ENCODE assay signal across 9 cellular contexts in the genomic region with DNA sequence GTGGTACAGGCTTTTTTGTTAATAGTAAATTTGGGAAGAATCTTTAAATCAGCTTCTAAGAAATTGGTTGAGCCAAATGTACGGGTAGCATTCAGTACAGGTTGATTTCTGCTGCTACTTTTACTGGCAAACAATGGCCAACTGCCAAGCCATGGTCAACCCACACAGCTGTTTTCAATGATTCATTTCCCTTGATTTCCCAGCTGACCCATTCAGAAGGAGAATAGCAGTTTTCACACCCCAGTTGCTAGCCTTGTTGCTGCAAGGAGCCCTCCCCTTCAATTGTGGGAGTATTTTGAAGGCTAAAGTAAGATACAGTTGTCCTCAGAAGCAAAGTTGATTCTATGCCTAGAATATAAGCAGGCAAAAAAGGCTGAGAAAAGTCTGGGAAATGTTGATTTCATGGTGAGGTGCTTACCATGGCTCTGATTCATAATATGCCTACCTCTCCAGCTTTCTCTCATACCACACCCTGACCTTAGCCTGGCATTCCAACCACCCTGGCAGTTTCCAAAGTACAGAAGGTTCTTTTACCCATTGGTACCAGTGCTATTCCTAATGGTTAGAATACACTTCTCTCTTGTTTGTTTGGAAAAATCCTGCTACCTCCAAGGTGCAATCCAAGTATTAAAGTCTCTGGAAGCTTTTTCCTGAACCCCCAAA.
A peak's percentile ranks its signal among the peaks of the same experiment; 100 is the strongest.
DNase-seq lines count a peak whose midpoint lies in the region; ATAC-seq and TF ChIP-seq lines count a peak whose summit lies in the region.
"Had no signal": no experiment of that assay in that cellular context is flagged by ENCODE, and none has a peak within 500 bp of the region (broad histone marks: within the 10 kb centered on the region; RNA-seq: fewer than 3 reads in every experiment).

No MANE protein-coding gene starts in this region.

- peaks cover 7 to 12% of the 10 kb centered on the region in 2 donors for H3K4me1 ChIP-seq in breast epithelium
- H3K4me1 ChIP-seq in lower lobe of right lung, result peaks cover 33% of the 10 kb centered on the region
- peaks cover 0 to 7% of the 10 kb centered on the region in 2 donors for H3K4me1 ChIP-seq in aorta (ENCODE audit: control insufficient read depth in 1 of 2, insufficient read depth in 2 of 2, low read length in 2 of 2)
- H3K4me1 ChIP-seq in CD8-positive, alpha-beta memory T cell (ENCODE audit: insufficient read depth, low read length), result peaks cover 6% of the 10 kb centered on the region

- peaks cover 0 to 4% (median 0%) of the 10 kb centered on the region in 3 donors for H3K36me3 Mint-ChIP-seq in CD8-positive, alpha-beta memory T cell

- peak overlapping the region in 1 of 8 donors; percentile 27 for H3K27ac Mint-ChIP-seq in CD8-positive, alpha-beta memory T cell

- H3K9me3 Mint-ChIP-seq in CD8-positive, alpha-beta memory T cell, result no peaks in the 10 kb centered on the region

- no peak for TF ChIP-seq CTCF in breast epithelium (IDR thresholded peaks at IDR 0.05)
- no peak for TF ChIP-seq CTCF in lower lobe of right lung (IDR thresholded peaks at IDR 0.05)

- H3K36me3 ChIP-seq in breast epithelium (no peaks in the 10 kb centered on the region), lower lobe of right lung (no peaks in the 10 kb centered on the region), aorta (ENCODE audit: control insufficient read depth in 1 of 2, insufficient read depth in 2 of 2, low read length in 1 of 2) (no peaks in the 10 kb centered on the region)
- no peaks in the 10 kb centered on the region for H3K36me3 ChIP-seq in CD8-positive, alpha-beta memory T cell (ENCODE audit: insufficient read depth, low read length)

- POLR2A ChIA-PET in CD8-positive, alpha-beta memory T cell (lab: Charles Lee), result no interaction called here

- no peak overlapping the region for H3K4me3 Mint-ChIP-seq in CD8-positive, alpha-beta memory T cell

- no peak overlapping the region for H3K4me3 ChIP-seq in breast epithelium
- no peak overlapping the region for H3K4me3 ChIP-seq in lower lobe of right lung
- H3K4me3 ChIP-seq in aorta (ENCODE audit: low read length in 2 of 2), result no peak overlapping the region
- no peak overlapping the region for H3K4me3 ChIP-seq in CD8-positive, alpha-beta memory T cell (ENCODE audit: low read length)

- peaks cover 10 to 17% (median 14%) of the 10 kb centered on the region in 3 donors for H3K4me1 Mint-ChIP-seq in CD8-positive, alpha-beta memory T cell

- DNase-seq in DMS 273 treated with DMSO at 0.1 percent for 48 hours (lab: John Stamatoyannopoulos, UW) (peak; percentile 43), NCI-H1694 (lab: John Stamatoyannopoulos, UW) (peak; percentile 1), breast epithelium (ENCODE audit: low spot score in 2 of 2) (peak in 1 of 2 donors; percentile 28), lower lobe of right lung (peak; percentile 41), aorta (peak; percentile 81 to 86), 8988T (no peak)
- no peak for DNase-seq in CD8-positive, alpha-beta memory T cell

- TF ChIP-seq POLR2A in breast epithelium (IDR thresholded peaks at IDR 0.05), result no peak

- H3K27me3 Mint-ChIP-seq in CD8-positive, alpha-beta memory T cell, result no peaks in the 10 kb centered on the region

- H3K27me3 ChIP-seq in breast epithelium (no peaks in the 10 kb centered on the region), lower lobe of right lung (ENCODE audit: low read depth) (no peaks in the 10 kb centered on the region), aorta (ENCODE audit: control insufficient read depth in 1 of 2, insufficient read depth in 2 of 2, low read length in 1 of 2) (no peaks in the 10 kb centered on the region)
- H3K27me3 ChIP-seq in CD8-positive, alpha-beta memory T cell (ENCODE audit: insufficient read depth, low read length, poor library complexity, severe bottlenecking), result no peaks in the 10 kb centered on the region

- WGBS in aorta, 2 donors, result 0 to 2% methylated on average over 1 of the region's 1 CpG

- ATAC-seq in lower lobe of right lung, result peak; percentile 57 to 71
- ATAC-seq in aorta (ENCODE audit: low FRiP score), result peak; percentile 86
- ATAC-seq in GM21737 (IDR thresholded peaks at IDR 0.05; ENCODE audit: unreplicated experiment), result no peak

- H3K9me3 ChIP-seq in breast epithelium (no peaks in the 10 kb centered on the region), lower lobe of right lung (no peaks in the 10 kb centered on the region), aorta (ENCODE audit: control insufficient read depth, low read length) (no peaks in the 10 kb centered on the region)
- no peaks in the 10 kb centered on the region for H3K9me3 ChIP-seq in CD8-positive, alpha-beta memory T cell (ENCODE audit: low read length)

- intact Hi-C loops in breast epithelium (cut with DNase I; ENCODE audit: low total_unique reads), result no loop called here
- intact Hi-C loops in lower lobe of right lung (cut with DNase I), result no loop called here
- intact Hi-C loops in aorta (cut with DNase I), result loop anchor here in 1 of 2 donors (2.0 to 5.0 kb wide), 3 partner anchors 46 to 233 kb away; no protein-coding TSS in a partner anchor

- H3K27ac ChIP-seq in breast epithelium (peak overlapping the region; percentile 62 to 78), lower lobe of right lung (peak overlapping the region; percentile 10), aorta (ENCODE audit: low read depth in 1 of 2, low read length in 2 of 2) (peak overlapping the region; percentile 21 to 30)
- H3K27ac ChIP-seq in CD8-positive, alpha-beta memory T cell (ENCODE audit: low read depth, low read length), result no peak overlapping the region
- H3K27ac ChIP-seq: HL-60 had no signal

- CTCF ChIA-PET in CD8-positive, alpha-beta memory T cell (lab: Charles Lee), result no interaction called here

Comparison
In these comparisons a context has a peak if more than half of its experiments do, and no peak if none do; other contexts are left out.
1. DNase-seq: peak in DMS 273 treated with DMSO at 0.1 percent for 48 hours (single experiment), NCI-H1694 (single experiment), lower lobe of right lung (single experiment) and aorta (2 of 2); none in CD8-positive, alpha-beta memory T cell (0 of 5) and 8988T (single experiment).